ENCODE assay signal across 2 cellular contexts in genomic region chr18:59246796-59247195, GRCh38.
TF ChIP-seq lines count a peak whose summit lies in the region.

No MANE protein-coding gene starts in this region.

TF ChIP-seq in GM23338, 12 proteins besides CTCF, POLR2A, EP300 and RAD21:
- TF ChIP-seq NANOG (IDR thresholded peaks at IDR 0.05; ENCODE audit: borderline replicate concordance), result no peak

TF ChIP-seq in H1, 55 proteins besides CTCF, POLR2A, EP300 and RAD21:
- no peak for TF ChIP-seq POU5F1 (IDR thresholded peaks at IDR 0.05; ENCODE audit: low read depth, low read length)
